39 cellular contexts compared by ENCODE assay signal in genomic region chr16:79110953-79111352, GRCh38.
"Had no signal": no experiment of that assay in that cellular context is flagged by ENCODE, and none has a peak within 500 bp of the region (broad histone marks: within the 10 kb centered on the region; RNA-seq: fewer than 3 reads in every experiment).

No MANE protein-coding gene starts in this region.

- FAIRE-seq: bronchial epithelial cell, TTC549 had no signal

- ATAC-seq: activated CD8-positive, alpha-beta T cell treated with anti-CD3 and anti-CD28 coated beads for 36 hours; activated naive CD8-positive, alpha-beta T cell treated with anti-CD3 and anti-CD28 coated beads, Interleukin-2, amount 50 U/mL, for 24 hours; activated T-cell treated with anti-CD3 and anti-CD28 coated beads, Interleukin-2, amount 50 U/mL, for 4 hours; activated T-cell treated with anti-CD3 and anti-CD28 coated beads, Interleukin-2, amount 50 U/mL, for 72 hours had no signal

- H3K4me3 ChIP-seq: ascending aorta, cardiac muscle cell had no signal

- H3K27me3 Mint-ChIP-seq: activated B cell treated with CpG ODN at 0.5 μM for 24 hours; activated CD4-positive, alpha-beta memory T cell treated with anti-CD3 and anti-CD28 coated beads for 36 hours; activated CD8-positive, alpha-beta T cell treated with anti-CD3 and anti-CD28 coated beads for 36 hours; activated naive CD4-positive, alpha-beta T cell treated with anti-CD3 and anti-CD28 coated beads, Interleukin-2, amount 50 U/mL, for 24 hours; activated naive CD8-positive, alpha-beta T cell; activated naive CD8-positive, alpha-beta T cell treated with anti-CD3 and anti-CD28 coated beads, Interleukin-2, amount 50 U/mL, for 24 hours; brain; central memory CD8-positive, alpha-beta T cell had no signal

- H3K4me1 ChIP-seq: ascending aorta had no signal

- H3K4me1 Mint-ChIP-seq: activated B cell treated with CpG ODN at 0.5 μM for 24 hours; activated CD4-positive, alpha-beta T cell treated with anti-CD3 and anti-CD28 coated beads, Interleukin-2, amount 10 ng/mL, durations not matched to agents 24 days and 14 days; activated naive CD4-positive, alpha-beta T cell treated with anti-CD3 and anti-CD28 coated beads, Interleukin-2, amount 10 ng/mL, durations not matched to agents 7 days and 5 days; activated naive CD4-positive, alpha-beta T cell treated with anti-CD3 and anti-CD28 coated beads, Interleukin-2, amount 50 U/mL, for 24 hours; activated naive CD8-positive, alpha-beta T cell treated with anti-CD3 and anti-CD28 coated beads, Interleukin-2, amount 10 ng/mL, durations not matched to agents 7 days and 5 days; activated naive CD8-positive, alpha-beta T cell treated with anti-CD3 and anti-CD28 coated beads, Interleukin-2, amount 50 U/mL, for 24 hours; central memory CD8-positive, alpha-beta T cell had no signal

- H3K9me3 Mint-ChIP-seq: activated B cell treated with CpG ODN at 0.5 μM for 24 hours; activated CD4-positive, alpha-beta memory T cell treated with anti-CD3 and anti-CD28 coated beads for 36 hours; activated CD8-positive, alpha-beta T cell treated with anti-CD3 and anti-CD28 coated beads for 36 hours; activated naive CD4-positive, alpha-beta T cell treated with anti-CD3 and anti-CD28 coated beads, Interleukin-2, amount 10 ng/mL, durations not matched to agents 7 days and 5 days; activated naive CD4-positive, alpha-beta T cell treated with anti-CD3 and anti-CD28 coated beads, Interleukin-2, amount 50 U/mL, for 24 hours; activated naive CD8-positive, alpha-beta T cell treated with anti-CD3 and anti-CD28 coated beads, Interleukin-2, amount 50 U/mL, for 24 hours; activated T-cell treated with anti-CD3 and anti-CD28 coated beads, Interleukin-2, amount 50 U/mL, for 4 hours; activated T-cell treated with anti-CD3 and anti-CD28 coated beads, Interleukin-2, amount 50 U/mL, for 72 hours; activated T-helper 2 cell treated with anti-CD3 and anti-CD28 coated beads, Interferon-gamma antibody, Interleukin-2, Interleukin-4, amounts not matched to agents 10 μg/mL and 5 μg/mL and 100 μg/mL, durations not matched to agents 14 hours and 24 hours and 36 hours; central memory CD8-positive, alpha-beta T cell; T-helper 2 cell treated with Interferon-gamma antibody and Interleukin-4, amounts not matched to agents 5 μg/mL and 100 μg/mL, for 36 hours had no signal

- H3K27me3 ChIP-seq: ascending aorta, cardiac muscle cell had no signal

- H3K36me3 Mint-ChIP-seq: activated CD4-positive, alpha-beta memory T cell treated with anti-CD3 and anti-CD28 coated beads for 36 hours; activated naive CD4-positive, alpha-beta T cell treated with anti-CD3 and anti-CD28 coated beads, Interleukin-2, amount 10 ng/mL, durations not matched to agents 7 days and 5 days; activated naive CD4-positive, alpha-beta T cell treated with anti-CD3 and anti-CD28 coated beads, Interleukin-2, amount 50 U/mL, for 24 hours; activated naive CD8-positive, alpha-beta T cell treated with anti-CD3 and anti-CD28 coated beads, Interleukin-2, amount 10 ng/mL, durations not matched to agents 7 days and 5 days; brain had no signal

- H3K36me3 ChIP-seq: ascending aorta, cardiac muscle cell had no signal

- DNase-seq: activated B cell treated with CpG ODN at 0.5 μM for 24 hours; activated CD4-positive, alpha-beta memory T cell treated with anti-CD3 and anti-CD28 coated beads for 36 hours; activated CD4-positive, alpha-beta T cell treated with anti-CD3 and anti-CD28 coated beads for 4 hours; activated CD4-positive, alpha-beta T cell treated with anti-CD3 and anti-CD28 coated beads, Interleukin-2, amount 10 ng/mL, durations not matched to agents 24 days and 14 days; activated CD4-positive, alpha-beta T cell treated with anti-CD3 and anti-CD28 coated beads, Interleukin-2, amount 50 U/mL, for 1 hour; activated CD4-positive, alpha-beta T cell treated with anti-CD3 and anti-CD28 coated beads, Interleukin-2, amount 50 U/mL, for 4 hours; activated CD4-positive, CD25-positive, alpha-beta regulatory T cell treated with anti-CD3 and anti-CD28 coated beads, Interleukin-2, amount 50 U/mL, for 72 hours; activated CD8-positive, alpha-beta memory T cell treated with anti-CD3 and anti-CD28 coated beads, Interleukin-2, amount 50 U/mL, for 4 hours; activated CD8-positive, alpha-beta T cell treated with anti-CD3 and anti-CD28 coated beads for 36 hours; activated effector memory CD4-positive, alpha-beta T cell treated with Interleukin-2 at 50 U/mL for 16 hours; activated gamma-delta T cell; activated naive CD4-positive, alpha-beta T cell treated with anti-CD3 and anti-CD28 coated beads, Interleukin-2, amount 10 ng/mL, durations not matched to agents 7 days and 5 days; activated naive CD4-positive, alpha-beta T cell treated with Interleukin-2 at 50 U/mL for 16 hours; activated naive CD8-positive, alpha-beta T cell treated with anti-CD3 and anti-CD28 coated beads, Interleukin-2, amount 10 ng/mL, durations not matched to agents 7 days and 5 days; activated naive CD8-positive, alpha-beta T cell treated with anti-CD3 and anti-CD28 coated beads, Interleukin-2, amount 50 U/mL, for 24 hours; activated T-cell treated with anti-CD3 and anti-CD28 coated beads for 4 hours; activated T-cell treated with anti-CD3 and anti-CD28 coated beads, Interleukin-2, amount 50 U/mL, for 1 hour; activated T-cell treated with anti-CD3 and anti-CD28 coated beads, Interleukin-2, amount 50 U/mL, for 4 hours; activated T-cell treated with anti-CD3 and anti-CD28 coated beads, Interleukin-2, amount 50 U/mL, for 72 hours; amygdala; anterior cingulate cortex; caudate nucleus; cerebellar nuclear complex; T-helper 1 cell; T-helper 2 cell; T-helper 9 cell had no signal

- H3K27ac ChIP-seq: ascending aorta, cardiac muscle cell, VCaP had no signal

- H3K9me3 ChIP-seq: ascending aorta had no signal

- H3K4me3 Mint-ChIP-seq: activated B cell treated with CpG ODN at 0.5 μM for 24 hours; activated CD4-positive, alpha-beta memory T cell treated with anti-CD3 and anti-CD28 coated beads for 36 hours; activated CD4-positive, alpha-beta T cell treated with anti-CD3 and anti-CD28 coated beads, Interleukin-2, amount 10 ng/mL, durations not matched to agents 24 days and 14 days; activated CD8-positive, alpha-beta T cell treated with anti-CD3 and anti-CD28 coated beads for 36 hours; activated naive CD4-positive, alpha-beta T cell treated with anti-CD3 and anti-CD28 coated beads, Interleukin-2, amount 10 ng/mL, durations not matched to agents 7 days and 5 days; activated naive CD4-positive, alpha-beta T cell treated with anti-CD3 and anti-CD28 coated beads, Interleukin-2, amount 50 U/mL, for 24 hours; activated naive CD8-positive, alpha-beta T cell; activated naive CD8-positive, alpha-beta T cell treated with anti-CD3 and anti-CD28 coated beads, Interleukin-2, amount 10 ng/mL, durations not matched to agents 7 days and 5 days; activated naive CD8-positive, alpha-beta T cell treated with anti-CD3 and anti-CD28 coated beads, Interleukin-2, amount 50 U/mL, for 24 hours; activated T-cell treated with anti-CD3 and anti-CD28 coated beads, Interleukin-2, amount 50 U/mL, for 4 hours; activated T-cell treated with anti-CD3 and anti-CD28 coated beads, Interleukin-2, amount 50 U/mL, for 72 hours; activated T-helper 1 cell treated with anti-CD3 and anti-CD28 coated beads, Interleukin-12 subunit alpha, Interleukin-12 subunit beta, Interleukin-2, Interleukin-4 antibody, amounts not matched to agents 30 ng/mL and 10 ng/mL and 1 ng/mL, durations not matched to agents 14 hours and 24 hours and 36 hours; brain; central memory CD8-positive, alpha-beta T cell; T-helper 1 cell treated with Interleukin-12 subunit alpha and Interleukin-12 subunit beta and Interleukin-4 antibody, amounts not matched to agents 30 μg/mL and 1 μg/mL, for 36 hours; T-helper 2 cell treated with Interferon-gamma antibody and Interleukin-4, amounts not matched to agents 5 μg/mL and 100 μg/mL, for 36 hours had no signal

- H3K27ac Mint-ChIP-seq: activated B cell treated with CpG ODN at 0.5 μM for 24 hours; activated CD4-positive, alpha-beta memory T cell treated with anti-CD3 and anti-CD28 coated beads for 36 hours; activated CD4-positive, alpha-beta T cell treated with anti-CD3 and anti-CD28 coated beads, Interleukin-2, amount 10 ng/mL, durations not matched to agents 24 days and 14 days; activated CD8-positive, alpha-beta T cell treated with anti-CD3 and anti-CD28 coated beads for 36 hours; activated naive CD4-positive, alpha-beta T cell treated with anti-CD3 and anti-CD28 coated beads, Interleukin-2, amount 10 ng/mL, durations not matched to agents 7 days and 5 days; activated naive CD4-positive, alpha-beta T cell treated with anti-CD3 and anti-CD28 coated beads, Interleukin-2, amount 50 U/mL, for 24 hours; activated naive CD8-positive, alpha-beta T cell; activated naive CD8-positive, alpha-beta T cell treated with anti-CD3 and anti-CD28 coated beads, Interleukin-2, amount 10 ng/mL, durations not matched to agents 7 days and 5 days; activated naive CD8-positive, alpha-beta T cell treated with anti-CD3 and anti-CD28 coated beads, Interleukin-2, amount 50 U/mL, for 24 hours; activated T-cell treated with anti-CD3 and anti-CD28 coated beads, Interleukin-2, amount 50 U/mL, for 72 hours; activated T-helper 1 cell treated with anti-CD3 and anti-CD28 coated beads, Interleukin-12 subunit alpha, Interleukin-12 subunit beta, Interleukin-2, Interleukin-4 antibody, amounts not matched to agents 30 ng/mL and 10 ng/mL and 1 ng/mL, durations not matched to agents 14 hours and 24 hours and 36 hours; activated T-helper 2 cell treated with anti-CD3 and anti-CD28 coated beads, Interferon-gamma antibody, Interleukin-2, Interleukin-4, amounts not matched to agents 10 μg/mL and 5 μg/mL and 100 μg/mL, durations not matched to agents 14 hours and 24 hours and 36 hours; brain; T-helper 1 cell treated with Interleukin-12 subunit alpha and Interleukin-12 subunit beta and Interleukin-4 antibody, amounts not matched to agents 30 μg/mL and 1 μg/mL, for 36 hours; T-helper 2 cell treated with Interferon-gamma antibody and Interleukin-4, amounts not matched to agents 5 μg/mL and 100 μg/mL, for 36 hours had no signal
